In genomic region chr1:16398371-16398953, GRCh38 we compare ENCODE assay signal across 20 cellular contexts. TPM values are rescaled to one million over a fixed set of nuclear protein-coding genes. Genes with fewer than 3 reads are reported as not detected.
DNase-seq lines count a peak whose midpoint lies in the region; ATAC-seq and TF ChIP-seq lines count a peak whose summit lies in the region.
"Had no signal": no experiment of that assay in that cellular context is flagged by ENCODE, and none has a peak within 500 bp of the region (broad histone marks: within the 10 kb centered on the region; RNA-seq: fewer than 3 reads in every experiment).

No MANE protein-coding gene starts in this region.

- no peaks in the 10 kb centered on the region for H3K27me3 ChIP-seq in GM23248 (replicated peaks; ENCODE audit: insufficient read depth)

- no peaks in the 10 kb centered on the region for H3K9me3 Mint-ChIP-seq in activated CD8-positive, alpha-beta T cell treated with anti-CD3 and anti-CD28 coated beads for 36 hours
- H3K9me3 Mint-ChIP-seq in activated CD8-positive, alpha-beta T cell treated with anti-CD3 and anti-CD28 coated beads, Interleukin-2, amount 10 ng/mL, durations not matched to agents 7 days and 5 days (ENCODE audit: insufficient read depth) = no peaks in the 10 kb centered on the region
- no peaks in the 10 kb centered on the region for H3K9me3 Mint-ChIP-seq in activated naive CD8-positive, alpha-beta T cell (ENCODE audit: low read depth)
- no peaks in the 10 kb centered on the region for H3K9me3 Mint-ChIP-seq in osteocyte (ENCODE audit: unreplicated experiment)
- H3K9me3 Mint-ChIP-seq: CD14-positive monocyte, nephron, type B pancreatic cell had no signal

- DNase-seq in activated CD8-positive, alpha-beta T cell treated with anti-CD3 and anti-CD28 coated beads for 36 hours = no peak
- DNase-seq in activated CD8-positive, alpha-beta T cell treated with anti-CD3 and anti-CD28 coated beads, Interleukin-2, amount 10 ng/mL, durations not matched to agents 7 days and 5 days = no peak
- DNase-seq in osteocyte (ENCODE audit: extremely low spot score, unreplicated experiment) = no peak
- DNase-seq in NCI-H1436 treated with DMSO at 0.1 percent for 48 hours (lab: John Stamatoyannopoulos, UW) = no peak
- DNase-seq in stimulated activated naive CD4-positive, alpha-beta T cell treated with Interleukin-2 at 50 U/mL for 16 hours (lab: John Stamatoyannopoulos, UW) = no peak
- DNase-seq in GM23248 = no peak
- DNase-seq: activated gamma-delta T cell, DMS79, Karpas-422, mammary epithelial cell, NCI-H1105, psoas muscle, SW 1271 had no signal

- POLR2A ChIA-PET in activated CD8-positive, alpha-beta T cell treated with anti-CD3 and anti-CD28 coated beads for 36 hours (lab: Charles Lee) = no interaction called here
- POLR2A ChIA-PET in activated CD8-positive, alpha-beta T cell treated with anti-CD3 and anti-CD28 coated beads, Interleukin-2, amount 10 ng/mL, durations not matched to agents 7 days and 5 days (lab: Charles Lee) = no interaction called here
- POLR2A ChIA-PET in HEK293 (lab: Yijun Ruan, JAX) = no interaction called here

- no peak for ATAC-seq in activated CD8-positive, alpha-beta T cell treated with anti-CD3 and anti-CD28 coated beads for 36 hours
- ATAC-seq in activated CD8-positive, alpha-beta T cell treated with anti-CD3 and anti-CD28 coated beads, Interleukin-2, amount 10 ng/mL, durations not matched to agents 7 days and 5 days = no peak
- ATAC-seq: A549, psoas muscle had no signal

- peaks cover 0 to 63% of the 10 kb centered on the region in 2 experiments; a peak in 2 of 3 replicates for H3K36me3 ChIP-seq in HEK293 (ENCODE audit: control insufficient read depth in 2 of 2, insufficient read depth in 1 of 2, low read length in 2 of 2)
- peaks cover 9% of the 10 kb centered on the region; the same call in 1 of the 2 replicates for H3K36me3 ChIP-seq in GM23248 (ENCODE audit: low read depth)

- CTCF ChIA-PET in activated CD8-positive, alpha-beta T cell treated with anti-CD3 and anti-CD28 coated beads for 36 hours (lab: Charles Lee) = no interaction called here
- CTCF ChIA-PET in activated CD8-positive, alpha-beta T cell treated with anti-CD3 and anti-CD28 coated beads, Interleukin-2, amount 10 ng/mL, durations not matched to agents 7 days and 5 days (lab: Charles Lee) = no interaction called here
- CTCF ChIA-PET in HEK293 (lab: Yijun Ruan, JAX) = interaction anchor here (0.5 to 0.6 kb wide), 2 partner anchors 24 to 72 kb away, joined by 3 read pairs; no protein-coding TSS in a partner anchor

- H3K27ac ChIP-seq in HEK293 (ENCODE audit: extremely low read depth, low read depth, low read length) (no peak overlapping the region), GM23248 (no peak overlapping the region)
- H3K27ac ChIP-seq: psoas muscle had no signal

- in situ Hi-C loops in GM23248 (cut with MboI) = no loop called here

- peaks cover 17% of the 10 kb centered on the region; the same call in 1 of the 2 replicates for H3F3A ChIP-seq in GM23248 (ENCODE audit: insufficient read depth)

- H4K20me1 ChIP-seq in GM23248 (ENCODE audit: insufficient read depth) = no peaks in the 10 kb centered on the region

- 87 to 93% methylated on average over 4 to 5 of the region's 5 CpGs for WGBS in GM23248 (ENCODE audit: low coverage in 1 of 2, low lambda C conversion rate in 2 of 2, missing lambda C conversion rate in 2 of 2), 2 experiments

- H3K4me3 ChIP-seq in HEK293 (ENCODE audit: low read depth, low read length) = no peak overlapping the region
- no peak overlapping the region for H3K4me3 ChIP-seq in GM23248
- H3K4me3 ChIP-seq: A549, psoas muscle had no signal

- no peak overlapping the region for H3K4me3 Mint-ChIP-seq in activated CD8-positive, alpha-beta T cell treated with anti-CD3 and anti-CD28 coated beads for 36 hours
- no peak overlapping the region for H3K4me3 Mint-ChIP-seq in activated CD8-positive, alpha-beta T cell treated with anti-CD3 and anti-CD28 coated beads, Interleukin-2, amount 10 ng/mL, durations not matched to agents 7 days and 5 days
- no peak overlapping the region for H3K4me3 Mint-ChIP-seq in activated naive CD8-positive, alpha-beta T cell
- no peak overlapping the region for H3K4me3 Mint-ChIP-seq in osteocyte (ENCODE audit: unreplicated experiment)
- H3K4me3 Mint-ChIP-seq: CD14-positive monocyte, nephron, type B pancreatic cell had no signal

- H3K4me1 Mint-ChIP-seq in activated CD8-positive, alpha-beta T cell treated with anti-CD3 and anti-CD28 coated beads for 36 hours (ENCODE audit: low read depth) = peaks cover 22% of the 10 kb centered on the region
- peaks cover 14% of the 10 kb centered on the region for H3K4me1 Mint-ChIP-seq in activated CD8-positive, alpha-beta T cell treated with anti-CD3 and anti-CD28 coated beads, Interleukin-2, amount 10 ng/mL, durations not matched to agents 7 days and 5 days (ENCODE audit: low read depth)
- H3K4me1 Mint-ChIP-seq in activated naive CD8-positive, alpha-beta T cell (ENCODE audit: low read depth) = peaks cover 5% of the 10 kb centered on the region
- peaks cover 5% of the 10 kb centered on the region for H3K4me1 Mint-ChIP-seq in osteocyte (ENCODE audit: unreplicated experiment)
- H3K4me1 Mint-ChIP-seq: CD14-positive monocyte, nephron had no signal

- H3K4me1 ChIP-seq in HEK293 (ENCODE audit: control insufficient read depth, insufficient read depth, low read length) (no peaks in the 10 kb centered on the region), GM23248 (ENCODE audit: insufficient read depth) (peaks cover 21% of the 10 kb centered on the region)

- H3K9me2 ChIP-seq in GM23248 (ENCODE audit: insufficient read depth) = no peaks in the 10 kb centered on the region

- no peaks in the 10 kb centered on the region for H3K9me3 ChIP-seq in HEK293 (ENCODE audit: control insufficient read depth, insufficient read depth, low read depth, low read length)
- H3K9me3 ChIP-seq in GM23248 (ENCODE audit: low read depth) = no peaks in the 10 kb centered on the region
- H3K9me3 ChIP-seq: A549, psoas muscle had no signal

- H3K4me2 ChIP-seq in GM23248 (ENCODE audit: unreplicated experiment) = no peak overlapping the region
- H3K4me2 ChIP-seq: A549 had no signal

- no peak for TF ChIP-seq CTCF in activated CD8-positive, alpha-beta T cell treated with anti-CD3 and anti-CD28 coated beads for 36 hours (IDR thresholded peaks at IDR 0.05)
- TF ChIP-seq CTCF in HEK293 (tag by site-specific recombination; IDR thresholded peaks at IDR 0.05) (no peak), osteocyte (IDR thresholded peaks at IDR 0.05) (no peak)

- intact Hi-C loops in activated CD8-positive, alpha-beta T cell treated with anti-CD3 and anti-CD28 coated beads for 36 hours (cut with micrococcal nuclease) = no loop called here

- peaks cover 28% of the 10 kb centered on the region for H3K36me3 Mint-ChIP-seq in activated CD8-positive, alpha-beta T cell treated with anti-CD3 and anti-CD28 coated beads for 36 hours (ENCODE audit: low read depth)
- peaks cover 43% of the 10 kb centered on the region for H3K36me3 Mint-ChIP-seq in activated CD8-positive, alpha-beta T cell treated with anti-CD3 and anti-CD28 coated beads, Interleukin-2, amount 10 ng/mL, durations not matched to agents 7 days and 5 days (ENCODE audit: low read depth)
- H3K36me3 Mint-ChIP-seq in activated naive CD8-positive, alpha-beta T cell = no peaks in the 10 kb centered on the region
- peaks cover 9% of the 10 kb centered on the region for H3K36me3 Mint-ChIP-seq in osteocyte (ENCODE audit: unreplicated experiment)

- no peaks in the 10 kb centered on the region for H3K27me3 Mint-ChIP-seq in activated CD8-positive, alpha-beta T cell treated with anti-CD3 and anti-CD28 coated beads for 36 hours
- H3K27me3 Mint-ChIP-seq in activated CD8-positive, alpha-beta T cell treated with anti-CD3 and anti-CD28 coated beads, Interleukin-2, amount 10 ng/mL, durations not matched to agents 7 days and 5 days (ENCODE audit: low read depth) = no peaks in the 10 kb centered on the region
- no peaks in the 10 kb centered on the region for H3K27me3 Mint-ChIP-seq in activated naive CD8-positive, alpha-beta T cell
- H3K27me3 Mint-ChIP-seq in osteocyte (ENCODE audit: unreplicated experiment) = no peaks in the 10 kb centered on the region
- H3K27me3 Mint-ChIP-seq: type B pancreatic cell had no signal

- H3K9ac ChIP-seq in GM23248 = no peak overlapping the region

- peaks cover 35% of the 10 kb centered on the region for H3K79me2 ChIP-seq in GM23248 (ENCODE audit: insufficient read depth)

- no peak overlapping the region for H2AFZ ChIP-seq in GM23248

- peak overlapping the region; percentile 83 for H3K27ac Mint-ChIP-seq in activated CD8-positive, alpha-beta T cell treated with anti-CD3 and anti-CD28 coated beads for 36 hours
- H3K27ac Mint-ChIP-seq in activated CD8-positive, alpha-beta T cell treated with anti-CD3 and anti-CD28 coated beads, Interleukin-2, amount 10 ng/mL, durations not matched to agents 7 days and 5 days = no peak overlapping the region
- peak overlapping the region; percentile 34 for H3K27ac Mint-ChIP-seq in activated naive CD8-positive, alpha-beta T cell
- H3K27ac Mint-ChIP-seq in osteocyte (ENCODE audit: unreplicated experiment) = peak overlapping the region; percentile 38
- H3K27ac Mint-ChIP-seq: nephron, type B pancreatic cell had no signal

RNA-seq across cellular contexts. Expression of gene SZRD1, which starts 31.4 kb away (rescaled TPM):
- 100 to 1,000 TPM; 175 to 177 TPM for total RNA-seq in activated CD8-positive, alpha-beta T cell treated with anti-CD3 and anti-CD28 coated beads for 36 hours
- total RNA-seq in activated CD8-positive, alpha-beta T cell treated with anti-CD3 and anti-CD28 coated beads, Interleukin-2, amount 10 ng/mL, durations not matched to agents 7 days and 5 days = 100 to 1,000 TPM; 171 to 176 TPM
- total RNA-seq in osteocyte = 141 and 143 TPM in 2 replicates
- total RNA-seq in GM23248 (2014; rRNA removed; shearing (Covaris generic)) = 78.8 and 92.6 TPM in 2 replicates
- polyA plus RNA-seq in GM23248 (2016; fragmentation: Nextera tagmentation; extraction: Ambion mirVana) = 61.1 and 63.8 TPM in 2 replicates

RNA-seq across cellular contexts. Expression of gene SPATA21, which starts 38.8 kb away (rescaled TPM):
- total RNA-seq in activated CD8-positive, alpha-beta T cell treated with anti-CD3 and anti-CD28 coated beads for 36 hours = not detected
- total RNA-seq in activated CD8-positive, alpha-beta T cell treated with anti-CD3 and anti-CD28 coated beads, Interleukin-2, amount 10 ng/mL, durations not matched to agents 7 days and 5 days = not detected
- not detected in 2 replicates for total RNA-seq in osteocyte
- not detected in 2 replicates for total RNA-seq in GM23248 (2014; rRNA removed; shearing (Covaris generic))
- not detected in 2 replicates for polyA plus RNA-seq in GM23248 (2016; fragmentation: Nextera tagmentation; extraction: Ambion mirVana)
- total RNA-seq: activated CD8-positive, alpha-beta memory T cell treated with anti-CD3 and anti-CD28 coated beads for 36 hours; mammary epithelial cell; psoas muscle had no signal
- polyA plus RNA-seq: CD14-positive monocyte, mammary epithelial cell had no signal

RNA-seq across cellular contexts. Expression of gene NECAP2, which starts 42.1 kb away (rescaled TPM):
- 10 to 100 TPM; 53.1 to 54.7 TPM for total RNA-seq in activated CD8-positive, alpha-beta T cell treated with anti-CD3 and anti-CD28 coated beads for 36 hours
- 10 to 100 TPM; 93.8 to 94.3 TPM for total RNA-seq in activated CD8-positive, alpha-beta T cell treated with anti-CD3 and anti-CD28 coated beads, Interleukin-2, amount 10 ng/mL, durations not matched to agents 7 days and 5 days
- 62.0 and 67.5 TPM in 2 replicates for total RNA-seq in osteocyte
- 112 and 117 TPM in 2 replicates for total RNA-seq in GM23248 (2014; rRNA removed; shearing (Covaris generic))
- 102 and 106 TPM in 2 replicates for polyA plus RNA-seq in GM23248 (2016; fragmentation: Nextera tagmentation; extraction: Ambion mirVana)

RNA-seq across cellular contexts. Expression of gene FBXO42, which starts 46.2 kb away (rescaled TPM):
- total RNA-seq in activated CD8-positive, alpha-beta T cell treated with anti-CD3 and anti-CD28 coated beads for 36 hours = 10 to 100 TPM; 19.8 to 21.3 TPM
- total RNA-seq in activated CD8-positive, alpha-beta T cell treated with anti-CD3 and anti-CD28 coated beads, Interleukin-2, amount 10 ng/mL, durations not matched to agents 7 days and 5 days = 10 to 100 TPM; 19.7 to 23.4 TPM
- total RNA-seq in osteocyte = 22.2 and 22.8 TPM in 2 replicates
- 20.2 and 27.8 TPM in 2 replicates for total RNA-seq in GM23248 (2014; rRNA removed; shearing (Covaris generic))
- 16.9 and 17.1 TPM in 2 replicates for polyA plus RNA-seq in GM23248 (2016; fragmentation: Nextera tagmentation; extraction: Ambion mirVana)
